ENCODE assay signal across 23 cellular contexts in genomic region chr12:25287610-25288009, GRCh38.
"Had no signal": no experiment of that assay in that cellular context is flagged by ENCODE, and none has a peak within 500 bp of the region (broad histone marks: within the 10 kb centered on the region; RNA-seq: fewer than 3 reads in every experiment).

No MANE protein-coding gene starts in this region.

- H3K4me3 Mint-ChIP-seq: dendritic cell treated with granulocyte-macrophage colony-stimulating factor and Interleukin-4, amounts not matched to agents 40 ng/mL and 50 ng/mL, for 4 days; effector memory CD8-positive, alpha-beta T cell; endodermal cell had no signal

- H3K27me3 Mint-ChIP-seq: dendritic cell treated with granulocyte-macrophage colony-stimulating factor and Interleukin-4, amounts not matched to agents 40 ng/mL and 50 ng/mL, for 4 days had no signal

- H3K27ac Mint-ChIP-seq: dendritic cell treated with granulocyte-macrophage colony-stimulating factor and Interleukin-4, amounts not matched to agents 40 ng/mL and 50 ng/mL, for 4 days; effector memory CD8-positive, alpha-beta T cell; endodermal cell had no signal

- H3K4me1 Mint-ChIP-seq: endodermal cell had no signal

- ATAC-seq: effector memory CD8-positive, alpha-beta T cell; esophagus mucosa; gastrocnemius medialis; gastroesophageal sphincter; heart left ventricle; heart right ventricle had no signal

- DNase-seq: colonic mucosa; cortex of kidney; dermis blood vessel endothelial cell; dorsolateral prefrontal cortex; effector CD4-positive, alpha-beta T cell; effector CD8-positive, alpha-beta T cell; effector memory CD4-positive, alpha-beta T cell; effector memory CD8-positive, alpha-beta T cell; endodermal cell; erythroblast; esophagus squamous epithelium; foreskin fibroblast; foreskin melanocyte; gastrocnemius medialis; head of caudate nucleus; heart left ventricle; heart right ventricle had no signal

- H3K27ac ChIP-seq: colonic mucosa, coronary artery, dorsolateral prefrontal cortex, epithelial cell of prostate, esophagus squamous epithelium, foreskin keratinocyte, gastrocnemius medialis, heart left ventricle, heart right ventricle had no signal
